Comparison of ENCODE assay signal across 9 cellular contexts in genomic region chr12:2860170-2860569, GRCh38. TPM values are rescaled to one million over a fixed set of nuclear protein-coding genes. Genes with fewer than 3 reads are reported as not detected.
"Had no signal": no experiment of that assay in that cellular context is flagged by ENCODE, and none has a peak within 500 bp of the region (broad histone marks: within the 10 kb centered on the region; RNA-seq: fewer than 3 reads in every experiment).

No MANE protein-coding gene starts in this region.

- H3K9me3 Mint-ChIP-seq: GM23338, H9, HFFc6 had no signal

- DNase-seq: H9, HCEC 1CT, HFFc6, IMR-90, KG1 had no signal

- ATAC-seq: GM23338, K562 had no signal

- H3K27ac Mint-ChIP-seq: GM23338, H9, HFFc6 had no signal

- H3K4me3 ChIP-seq: GM23338, K562 had no signal

- H3K4me3 Mint-ChIP-seq: GM23338, H9, HFFc6 had no signal

RNA-seq across cellular contexts. Expression of gene TEX52, which starts 3.3 kb away (rescaled TPM):
- total RNA-seq: GM23338, H1, HFFc6, IMR-90, K562 had no signal

RNA-seq across cellular contexts. Expression of gene NRIP2, which starts 25.3 kb away (rescaled TPM):
- total RNA-seq: GM23338, H1, HFFc6, HT-29, K562 had no signal
